Comparison of ENCODE assay signal across 23 cellular contexts in the genomic region with DNA sequence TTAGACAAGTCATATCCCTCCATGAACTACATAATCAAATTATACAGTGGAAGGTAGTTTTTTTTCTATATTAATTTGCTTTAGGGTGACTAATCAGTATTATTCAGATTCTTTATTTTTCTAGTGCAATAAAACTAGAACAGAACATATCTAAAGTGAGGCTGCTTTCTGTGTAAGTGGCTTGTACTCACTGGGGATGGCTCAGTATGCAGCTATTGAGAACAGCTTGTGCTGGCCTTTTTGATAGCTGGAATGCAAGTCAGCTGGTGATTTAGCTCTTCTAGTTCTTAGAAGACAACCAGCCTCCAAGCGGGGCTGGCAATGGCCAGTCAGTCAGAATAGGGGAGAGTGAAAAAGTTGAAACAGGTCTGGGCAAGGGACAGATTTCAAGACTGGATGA.
"Had no signal": no experiment of that assay in that cellular context is flagged by ENCODE, and none has a peak within 500 bp of the region (broad histone marks: within the 10 kb centered on the region; RNA-seq: fewer than 3 reads in every experiment).

No MANE protein-coding gene starts in this region.

- H3K27ac ChIP-seq: coronary artery, gastroesophageal sphincter, hepatocyte, parathyroid adenoma, psoas muscle, sigmoid colon, suprapubic skin, tibial nerve had no signal

- H3K4me1 ChIP-seq: gastroesophageal sphincter, parathyroid adenoma, psoas muscle, suprapubic skin, tibial nerve had no signal

- H3K27ac Mint-ChIP-seq: endodermal cell; naive thymus-derived CD4-positive, alpha-beta T cell; nephron progenitor cell; stimulated activated effector memory CD8-positive, alpha-beta T cell treated with anti-CD3 and anti-CD28 coated beads, Interleukin-12 subunit alpha, Interleukin-12 subunit beta, amount 100 ng/mL, for 72 hours had no signal

- H3K4me3 Mint-ChIP-seq: endodermal cell; naive thymus-derived CD4-positive, alpha-beta T cell; nephron progenitor cell; stimulated activated effector memory CD8-positive, alpha-beta T cell treated with anti-CD3 and anti-CD28 coated beads, Interleukin-12 subunit alpha, Interleukin-12 subunit beta, amount 100 ng/mL, for 72 hours had no signal

- H3K4me1 Mint-ChIP-seq: endodermal cell; nephron progenitor cell; stimulated activated effector memory CD8-positive, alpha-beta T cell treated with anti-CD3 and anti-CD28 coated beads, Interleukin-12 subunit alpha, Interleukin-12 subunit beta, amount 100 ng/mL, for 72 hours had no signal

- H3K4me3 ChIP-seq: coronary artery, gastroesophageal sphincter, hepatocyte, psoas muscle, sigmoid colon, suprapubic skin, tibial nerve had no signal

- ATAC-seq: gastroesophageal sphincter; left colon; naive thymus-derived CD4-positive, alpha-beta T cell; stimulated activated effector memory CD8-positive, alpha-beta T cell treated with anti-CD3 and anti-CD28 coated beads, Interleukin-12 subunit alpha, Interleukin-12 subunit beta, amount 100 ng/mL, for 72 hours; stimulated activated naive CD8-positive, alpha-beta T cell treated with anti-CD3 and anti-CD28 coated beads, Interleukin-15, Interleukin-2, amounts not matched to agents 100 U/mL and 50 U/mL, for 24 hours had no signal

- H3K4me2 ChIP-seq: hepatocyte had no signal

- H3K36me3 Mint-ChIP-seq: naive thymus-derived CD4-positive, alpha-beta T cell; stimulated activated effector memory CD8-positive, alpha-beta T cell treated with anti-CD3 and anti-CD28 coated beads, Interleukin-12 subunit alpha, Interleukin-12 subunit beta, amount 100 ng/mL, for 72 hours had no signal

- H3K27me3 ChIP-seq: gastroesophageal sphincter, hepatocyte, sigmoid colon, suprapubic skin, tibial nerve had no signal

- H3K36me3 ChIP-seq: gastroesophageal sphincter, sigmoid colon, suprapubic skin, tibial nerve had no signal

- H3K9me3 ChIP-seq: gastroesophageal sphincter, psoas muscle, sigmoid colon, suprapubic skin, tibial nerve had no signal

- H3K9ac ChIP-seq: parathyroid adenoma had no signal

- DNase-seq: caudate nucleus; effector CD4-positive, alpha-beta T cell; endodermal cell; erythroblast; glutamatergic neuron; kidney; left colon; mammary epithelial cell; naive thymus-derived CD4-positive, alpha-beta T cell; nephron progenitor cell; psoas muscle; retina; sigmoid colon; stimulated activated CD4-positive, alpha-beta T cell treated with anti-CD3 and anti-CD28 coated beads, Interleukin-4, amount 100 ng/mL, for 1 hour; stimulated activated CD8-positive, alpha-beta memory T cell treated with anti-CD3 and anti-CD28 coated beads, Interleukin-4, amount 100 ng/mL, for 48 hours; stimulated activated naive CD8-positive, alpha-beta T cell treated with anti-CD3 and anti-CD28 coated beads, Interleukin-15, Interleukin-2, amounts not matched to agents 100 U/mL and 50 U/mL, for 24 hours had no signal
